20 cellular contexts compared by ENCODE assay signal in genomic region chr21:36291509-36291908, GRCh38. TPM values are rescaled to one million over a fixed set of nuclear protein-coding genes. Genes with fewer than 3 reads are reported as not detected.
DNase-seq lines count a peak whose midpoint lies in the region; ATAC-seq, FAIRE-seq and TF ChIP-seq lines count a peak whose summit lies in the region.
"Had no signal": no experiment of that assay in that cellular context is flagged by ENCODE, and none has a peak within 500 bp of the region (broad histone marks: within the 10 kb centered on the region; RNA-seq: fewer than 3 reads in every experiment).

No MANE protein-coding gene starts in this region.

- POLR2A ChIA-PET in K562 (lab: Yijun Ruan, JAX): no interaction called here

- in situ Hi-C loops in K562 (cut with MboI): no loop called here

- ATAC-seq in activated naive CD8-positive, alpha-beta T cell treated with anti-CD3 and anti-CD28 coated beads, Interleukin-2, amount 50 U/mL, for 24 hours: no peak
- ATAC-seq in K562 (no peak), right lobe of liver (no peak), HG03457 (IDR thresholded peaks at IDR 0.05; ENCODE audit: unreplicated experiment) (no peak)
- ATAC-seq: CD8-positive, alpha-beta T cell; GM12878 had no signal

- H3K4me3 Mint-ChIP-seq in activated naive CD8-positive, alpha-beta T cell: no peak overlapping the region
- H3K4me3 Mint-ChIP-seq in activated naive CD8-positive, alpha-beta T cell treated with anti-CD3 and anti-CD28 coated beads, Interleukin-2, amount 50 U/mL, for 24 hours: no peak overlapping the region
- H3K4me3 Mint-ChIP-seq: CD8-positive, alpha-beta T cell had no signal

- H3K9me3 ChIP-seq in OCI-LY1 (ENCODE audit: low read length): no peaks in the 10 kb centered on the region
- H3K9me3 ChIP-seq in K562 (replicated peaks; ENCODE audit: control insufficient read depth, insufficient read depth, low read depth, low read length): no peaks in the 10 kb centered on the region
- H3K9me3 ChIP-seq in right lobe of liver: no peaks in the 10 kb centered on the region

- H3K27ac ChIP-seq in OCI-LY1 (ENCODE audit: low read depth, low read length, poor library complexity, severe bottlenecking) (peak overlapping the region; percentile 33), K562 (ENCODE audit: extremely low read depth, low read depth, low read length) (no peak overlapping the region), right lobe of liver (no peak overlapping the region)
- H3K27ac ChIP-seq: C4-2B, GM23248 had no signal

- TF ChIP-seq POLR2A in K562 (conservative IDR thresholded peaks at IDR 0.05) (no peak), right lobe of liver (IDR thresholded peaks at IDR 0.05) (no peak)

- no peak for DNase-seq in activated naive CD8-positive, alpha-beta T cell treated with anti-CD3 and anti-CD28 coated beads, Interleukin-2, amount 50 U/mL, for 24 hours
- DNase-seq in K562 (ENCODE audit: extremely low read depth in 1 of 4, low spot score in 3 of 4): no peak
- DNase-seq in OCI-M1 (lab: John Stamatoyannopoulos, UW): no peak
- DNase-seq in right lobe of liver: no peak
- DNase-seq: ACHN; Calu3; CD8-positive, alpha-beta T cell; DMS 273 treated with DMSO at 0.1 percent for 48 hours; DMS53; DND-41; EL; GM23248 had no signal

- no peaks in the 10 kb centered on the region for H3K27me3 ChIP-seq in OCI-LY1 (ENCODE audit: insufficient read depth, low read length)
- peaks cover 0 to 16% of the 10 kb centered on the region in 2 experiments for H3K27me3 ChIP-seq in K562 (ENCODE audit: control insufficient read depth in 2 of 2, insufficient read depth in 2 of 2, low read length in 2 of 2)
- H3K27me3 ChIP-seq in right lobe of liver: no peaks in the 10 kb centered on the region

- H3K27me3 Mint-ChIP-seq in activated naive CD8-positive, alpha-beta T cell: no peaks in the 10 kb centered on the region
- H3K27me3 Mint-ChIP-seq in activated naive CD8-positive, alpha-beta T cell treated with anti-CD3 and anti-CD28 coated beads, Interleukin-2, amount 50 U/mL, for 24 hours: no peaks in the 10 kb centered on the region

- BruUV-seq in K562 (replicated peaks; lab: Mats Ljungman, UMichigan): no TSS peak

- H3K36me3 ChIP-seq in OCI-LY1 (ENCODE audit: insufficient read depth, low read length) (peaks cover 7% of the 10 kb centered on the region), K562 (ENCODE audit: control insufficient read depth, insufficient read depth, low read length) (no peaks in the 10 kb centered on the region), right lobe of liver (peaks cover 0 to 32% (median 2%) of the 10 kb centered on the region in 4 donors)
- H3K36me3 ChIP-seq: HAP-1 had no signal

- H3K9me3 Mint-ChIP-seq in activated naive CD8-positive, alpha-beta T cell (ENCODE audit: low read depth): no peaks in the 10 kb centered on the region
- no peaks in the 10 kb centered on the region for H3K9me3 Mint-ChIP-seq in activated naive CD8-positive, alpha-beta T cell treated with anti-CD3 and anti-CD28 coated beads, Interleukin-2, amount 50 U/mL, for 24 hours
- H3K9me3 Mint-ChIP-seq: CD8-positive, alpha-beta T cell had no signal

- FAIRE-seq in K562 (lab: Jason Lieb, UNC): no peak
- FAIRE-seq: A204.1, GM12878, GM19239 had no signal

- no peaks in the 10 kb centered on the region for H3K9me2 ChIP-seq in OCI-LY1 (ENCODE audit: low read depth, low read length)

- H2AFZ ChIP-seq in OCI-LY1 (ENCODE audit: low read length): no peak overlapping the region
- H2AFZ ChIP-seq in K562 (ENCODE audit: low read depth, low read length): no peak overlapping the region
- H2AFZ ChIP-seq: GM23248 had no signal

- peaks cover 28% of the 10 kb centered on the region for H3K4me1 Mint-ChIP-seq in activated naive CD8-positive, alpha-beta T cell (ENCODE audit: low read depth)
- peaks cover 21% of the 10 kb centered on the region for H3K4me1 Mint-ChIP-seq in activated naive CD8-positive, alpha-beta T cell treated with anti-CD3 and anti-CD28 coated beads, Interleukin-2, amount 50 U/mL, for 24 hours

- no peak for TF ChIP-seq CTCF in OCI-LY1 (IDR thresholded peaks at IDR 0.05; ENCODE audit: low read length)
- TF ChIP-seq CTCF in K562 (IDR thresholded peaks at IDR 0.05 in 2 of 3, conservative IDR thresholded peaks at IDR 0.05 in 1 of 3; ENCODE audit: insufficient read depth in 2 of 3, low read depth in 1 of 3, low read length in 3 of 3): no peak
- no peak for TF ChIP-seq CTCF in right lobe of liver (IDR thresholded peaks at IDR 0.05)

- TF ChIP-seq RAD21 in K562 (CRISPR knock-in tag; conservative IDR thresholded peaks at IDR 0.05 in 1 of 2, IDR thresholded peaks at IDR 0.05 in 1 of 2): no peak

- no peaks in the 10 kb centered on the region for H3K9me1 ChIP-seq in K562 (ENCODE audit: control insufficient read depth, insufficient read depth, low read length)

- no peak overlapping the region for H3K9ac ChIP-seq in OCI-LY1 (ENCODE audit: low read length)
- H3K9ac ChIP-seq in K562 (ENCODE audit: insufficient read depth in 1 of 2, low read depth in 2 of 2, low read length in 2 of 2): no peak overlapping the region
- H3K9ac ChIP-seq: GM23248 had no signal

- H3K4me3 ChIP-seq in OCI-LY1 (ENCODE audit: low read depth, low read length, poor library complexity, severe bottlenecking): no peak overlapping the region
- H3K4me3 ChIP-seq in K562: no peak overlapping the region
- H3K4me3 ChIP-seq in right lobe of liver: no peak overlapping the region
- H3K4me3 ChIP-seq: GM12878, GM23248, HAP-1 had no signal

- no peaks in the 10 kb centered on the region for H4K20me1 ChIP-seq in OCI-LY1 (ENCODE audit: insufficient read depth, low read length)
- H4K20me1 ChIP-seq in K562 (replicated peaks; ENCODE audit: control insufficient read depth, insufficient read depth, low read length): 0 out of 2 replicates have a peak, but pooled peaks cover 3% of the 10 kb centered on the region

- intact Hi-C loops in K562 (cut with micrococcal nuclease) (no loop called here), right lobe of liver (cut with DNase I) (no loop called here)

- no peak for TF ChIP-seq EP300 in K562 (IDR thresholded peaks at IDR 0.05; ENCODE audit: low read length)

- H3F3A ChIP-seq in OCI-LY1 (ENCODE audit: insufficient read depth, low read length): peaks cover 17% of the 10 kb centered on the region; the same call in 1 of the 2 replicates

- no peak overlapping the region for H3K4me2 ChIP-seq in OCI-LY1 (ENCODE audit: low read length)
- no peak overlapping the region for H3K4me2 ChIP-seq in K562 (ENCODE audit: insufficient read depth, low read length)

- peak overlapping the region; percentile 55 for H3K27ac Mint-ChIP-seq in activated naive CD8-positive, alpha-beta T cell
- no peak overlapping the region for H3K27ac Mint-ChIP-seq in activated naive CD8-positive, alpha-beta T cell treated with anti-CD3 and anti-CD28 coated beads, Interleukin-2, amount 50 U/mL, for 24 hours
- H3K27ac Mint-ChIP-seq: CD8-positive, alpha-beta T cell had no signal

- H3K4me1 ChIP-seq in OCI-LY1 (ENCODE audit: insufficient read depth, low read length, severe bottlenecking): peaks cover 28% of the 10 kb centered on the region
- H3K4me1 ChIP-seq in K562 (replicated peaks in 1 of 2; ENCODE audit: control insufficient read depth in 2 of 2, insufficient read depth in 2 of 2, low read length in 2 of 2): peaks cover 0 to 4% of the 10 kb centered on the region in 2 experiments; a peak in 1 of 5 replicates
- no peaks in the 10 kb centered on the region for H3K4me1 ChIP-seq in right lobe of liver

- WGBS in K562 (ENCODE audit: insufficient coverage, low coverage, missing lambda C conversion rate): 39% methylated on average over 8 of the region's 8 CpGs
- WGBS in right lobe of liver (ENCODE audit: insufficient coverage, low coverage, low lambda C conversion rate, missing lambda C conversion rate): 93% methylated on average over 7 of the region's 8 CpGs

- CTCF ChIA-PET in K562 (lab: Yijun Ruan, JAX; ENCODE audit: low intra/inter-chr PET ratio): no interaction called here

- H3K36me3 Mint-ChIP-seq in activated naive CD8-positive, alpha-beta T cell: peaks cover 10% of the 10 kb centered on the region
- peaks cover 14% of the 10 kb centered on the region for H3K36me3 Mint-ChIP-seq in activated naive CD8-positive, alpha-beta T cell treated with anti-CD3 and anti-CD28 coated beads, Interleukin-2, amount 50 U/mL, for 24 hours (ENCODE audit: low read depth)

- H3K79me2 ChIP-seq in OCI-LY1 (ENCODE audit: insufficient read depth, low read length) (no peaks in the 10 kb centered on the region), K562 (ENCODE audit: control insufficient read depth, insufficient read depth, low read length) (no peaks in the 10 kb centered on the region)

TF ChIP-seq in K562, 482 proteins besides CTCF, POLR2A, EP300 and RAD21 (continues in another document):
- TF ChIP-seq GATA2 (CRISPR knock-in tag; IDR thresholded peaks at IDR 0.05) (no peak), SNRNP70 (optimal IDR thresholded peaks at IDR 0.05; ENCODE audit: low read depth, low read length) (no peak)

RNA-seq across cellular contexts. Expression of gene MORC3, which starts 28.5 kb away (rescaled TPM):
- total RNA-seq in K562 (2011; cell fraction: chromatin; rRNA removed; ENCODE audit: low replicate concordance): 69.1 and 213 TPM in 2 replicates
- 39.4 and 52.0 TPM in 2 replicates for total RNA-seq in K562 (2011; cell fraction: nucleolus; rRNA removed)
- 78.0 and 101 TPM in 2 replicates for total RNA-seq in K562 (2011; cell fraction: nucleoplasm; rRNA removed)
- 34.5 and 48.6 TPM in 2 replicates for total RNA-seq in K562 (2014; rRNA removed)
- total RNA-seq in K562 (2014; rRNA removed; fragmentation: Illumina TruSeq; extraction: Trizol): 53.7 and 61.1 TPM in 2 replicates
- total RNA-seq in K562 (2015; rRNA removed; fragmentation: Illumina TruSeq; extraction: Trizol): 46.0 and 52.1 TPM in 2 replicates
- 29.5 and 36.1 TPM in 2 replicates for total RNA-seq in K562 (2021)
- 34.6 and 43.4 TPM in 2 replicates for polyA plus RNA-seq in K562 (2011; rRNA removed)
- 4.9 and 13.5 TPM in 2 replicates for polyA plus RNA-seq in K562 (2011; cell fraction: cytosol; rRNA removed)
- polyA plus RNA-seq in K562 (2011; cell fraction: nucleus; rRNA removed): 19.9 and 29.4 TPM in 2 replicates
- polyA plus RNA-seq in K562 (2012): 16.6 and 19.7 TPM in 2 replicates
- 30.0 and 36.0 TPM in 2 replicates for polyA plus RNA-seq in K562 (2014; fragmentation: Illumina TruSeq; extraction: Trizol)
- 10 to 100 TPM; 12.7 to 20.5 TPM for polyA plus RNA-seq in K562 (2014; fragmentation: Nextera tagmentation; extraction: Ambion mirVana)
- 26.1 and 30.6 TPM in 2 replicates for polyA plus RNA-seq in K562 (2014; rRNA removed)
- 86.5 and 93.2 TPM in 2 replicates for polyA minus RNA-seq in K562 (2011; rRNA and poly(A)+ RNA removed)
- polyA minus RNA-seq in K562 (2011; cell fraction: cytosol; rRNA and poly(A)+ RNA removed): 19.8 and 24.6 TPM in 2 replicates
- 31.8 and 54.8 TPM in 2 replicates for polyA minus RNA-seq in K562 (2011; cell fraction: nucleus; rRNA and poly(A)+ RNA removed)
- 10 to 100 TPM in 4 of 6 experiments, 1 to 10 TPM in 2; 8.5 to 16.5 (median 12.0) TPM for total RNA-seq in right lobe of liver
